Comparison of ENCODE assay signal across 1 cellular context in the genomic region with DNA sequence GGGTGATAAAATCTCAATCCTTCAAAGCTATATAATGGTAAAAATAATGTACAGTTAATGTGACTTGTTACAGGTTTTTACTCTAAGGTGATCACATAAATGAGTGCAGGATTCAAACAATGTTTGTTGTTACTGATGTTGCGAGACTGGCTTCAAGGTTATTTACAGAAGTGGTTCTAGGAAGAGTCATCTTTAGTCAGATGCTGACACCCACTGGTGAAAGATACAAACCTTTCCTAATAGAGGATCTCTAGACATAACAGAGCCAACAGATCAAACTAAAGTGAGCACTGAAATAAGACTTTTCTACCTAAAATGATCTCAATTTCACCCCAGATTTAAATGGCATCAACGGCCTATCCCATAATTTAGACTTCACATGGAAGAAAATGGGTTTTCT.
TF ChIP-seq lines count a peak whose summit lies in the region.

No MANE protein-coding gene starts in this region.

TF ChIP-seq in H1, 55 proteins besides CTCF, POLR2A, EP300 and RAD21:
- TF ChIP-seq GTF2F1 (IDR thresholded peaks at IDR 0.05; ENCODE audit: borderline replicate concordance, low read depth, low read length) (no peak), BCL11A (IDR thresholded peaks at IDR 0.05; ENCODE audit: low read depth in 2 of 2, low read length in 2 of 2) (no peak), KDM1A (IDR thresholded peaks at IDR 0.05; ENCODE audit: borderline replicate concordance, low read length) (no peak), POLR2AphosphoS5 (IDR thresholded peaks at IDR 0.05; ENCODE audit: low read depth, low read length) (no peak), TCF12 (IDR thresholded peaks at IDR 0.05; ENCODE audit: low read depth, low read length) (no peak), RBBP5 (IDR thresholded peaks at IDR 0.05; ENCODE audit: borderline replicate concordance, low read depth, low read length) (no peak), RXRA (IDR thresholded peaks at IDR 0.05; ENCODE audit: insufficient read depth, low read depth, low read length) (no peak)
- TF ChIP-seq, protein P1, sequence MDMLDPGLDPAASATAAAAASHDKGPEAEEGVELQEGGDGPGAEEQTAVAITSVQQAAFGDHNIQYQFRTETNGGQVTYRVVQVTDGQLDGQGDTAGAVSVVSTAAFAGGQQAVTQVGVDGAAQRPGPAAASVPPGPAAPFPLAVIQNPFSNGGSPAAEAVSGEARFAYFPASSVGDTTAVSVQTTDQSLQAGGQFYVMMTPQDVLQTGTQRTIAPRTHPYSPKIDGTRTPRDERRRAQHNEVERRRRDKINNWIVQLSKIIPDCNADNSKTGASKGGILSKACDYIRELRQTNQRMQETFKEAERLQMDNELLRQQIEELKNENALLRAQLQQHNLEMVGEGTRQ (IDR thresholded peaks at IDR 0.05; ENCODE audit: low read length), result no peak
- TF ChIP-seq, protein P2, sequence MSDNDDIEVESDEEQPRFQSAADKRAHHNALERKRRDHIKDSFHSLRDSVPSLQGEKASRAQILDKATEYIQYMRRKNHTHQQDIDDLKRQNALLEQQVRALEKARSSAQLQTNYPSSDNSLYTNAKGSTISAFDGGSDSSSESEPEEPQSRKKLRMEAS (IDR thresholded peaks at IDR 0.05), result no peak
TF ChIP-seq in H1: peak in this region for 0.
